ENCODE assay signal across 1 cellular context in genomic region chr3:50259432-50260026, GRCh38.
TF ChIP-seq lines count a peak whose summit lies in the region.

No MANE protein-coding gene starts in this region.

TF ChIP-seq in HCT116, 20 proteins besides CTCF, POLR2A, EP300 and RAD21 (continued from another document):
- TF ChIP-seq, protein P1, sequence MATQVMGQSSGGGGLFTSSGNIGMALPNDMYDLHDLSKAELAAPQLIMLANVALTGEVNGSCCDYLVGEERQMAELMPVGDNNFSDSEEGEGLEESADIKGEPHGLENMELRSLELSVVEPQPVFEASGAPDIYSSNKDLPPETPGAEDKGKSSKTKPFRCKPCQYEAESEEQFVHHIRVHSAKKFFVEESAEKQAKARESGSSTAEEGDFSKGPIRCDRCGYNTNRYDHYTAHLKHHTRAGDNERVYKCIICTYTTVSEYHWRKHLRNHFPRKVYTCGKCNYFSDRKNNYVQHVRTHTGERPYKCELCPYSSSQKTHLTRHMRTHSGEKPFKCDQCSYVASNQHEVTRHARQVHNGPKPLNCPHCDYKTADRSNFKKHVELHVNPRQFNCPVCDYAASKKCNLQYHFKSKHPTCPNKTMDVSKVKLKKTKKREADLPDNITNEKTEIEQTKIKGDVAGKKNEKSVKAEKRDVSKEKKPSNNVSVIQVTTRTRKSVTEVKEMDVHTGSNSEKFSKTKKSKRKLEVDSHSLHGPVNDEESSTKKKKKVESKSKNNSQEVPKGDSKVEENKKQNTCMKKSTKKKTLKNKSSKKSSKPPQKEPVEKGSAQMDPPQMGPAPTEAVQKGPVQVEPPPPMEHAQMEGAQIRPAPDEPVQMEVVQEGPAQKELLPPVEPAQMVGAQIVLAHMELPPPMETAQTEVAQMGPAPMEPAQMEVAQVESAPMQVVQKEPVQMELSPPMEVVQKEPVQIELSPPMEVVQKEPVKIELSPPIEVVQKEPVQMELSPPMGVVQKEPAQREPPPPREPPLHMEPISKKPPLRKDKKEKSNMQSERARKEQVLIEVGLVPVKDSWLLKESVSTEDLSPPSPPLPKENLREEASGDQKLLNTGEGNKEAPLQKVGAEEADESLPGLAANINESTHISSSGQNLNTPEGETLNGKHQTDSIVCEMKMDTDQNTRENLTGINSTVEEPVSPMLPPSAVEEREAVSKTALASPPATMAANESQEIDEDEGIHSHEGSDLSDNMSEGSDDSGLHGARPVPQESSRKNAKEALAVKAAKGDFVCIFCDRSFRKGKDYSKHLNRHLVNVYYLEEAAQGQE (IDR thresholded peaks at IDR 0.05; ENCODE audit: low read depth) = no peak
- TF ChIP-seq FOSL1 (IDR thresholded peaks at IDR 0.05; ENCODE audit: low read depth) (no peak), SRF (IDR thresholded peaks at IDR 0.05; ENCODE audit: low read depth) (no peak), SP1 (IDR thresholded peaks at IDR 0.05; ENCODE audit: low read depth) (no peak)
- TF ChIP-seq, protein P2, sequence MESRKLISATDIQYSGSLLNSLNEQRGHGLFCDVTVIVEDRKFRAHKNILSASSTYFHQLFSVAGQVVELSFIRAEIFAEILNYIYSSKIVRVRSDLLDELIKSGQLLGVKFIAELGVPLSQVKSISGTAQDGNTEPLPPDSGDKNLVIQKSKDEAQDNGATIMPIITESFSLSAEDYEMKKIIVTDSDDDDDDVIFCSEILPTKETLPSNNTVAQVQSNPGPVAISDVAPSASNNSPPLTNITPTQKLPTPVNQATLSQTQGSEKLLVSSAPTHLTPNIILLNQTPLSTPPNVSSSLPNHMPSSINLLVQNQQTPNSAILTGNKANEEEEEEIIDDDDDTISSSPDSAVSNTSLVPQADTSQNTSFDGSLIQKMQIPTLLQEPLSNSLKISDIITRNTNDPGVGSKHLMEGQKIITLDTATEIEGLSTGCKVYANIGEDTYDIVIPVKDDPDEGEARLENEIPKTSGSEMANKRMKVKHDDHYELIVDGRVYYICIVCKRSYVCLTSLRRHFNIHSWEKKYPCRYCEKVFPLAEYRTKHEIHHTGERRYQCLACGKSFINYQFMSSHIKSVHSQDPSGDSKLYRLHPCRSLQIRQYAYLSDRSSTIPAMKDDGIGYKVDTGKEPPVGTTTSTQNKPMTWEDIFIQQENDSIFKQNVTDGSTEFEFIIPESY (IDR thresholded peaks at IDR 0.05; ENCODE audit: extremely low read depth, insufficient replicate concordance, low read length) = no peak
